Comparison of ENCODE assay signal across 8 cellular contexts in genomic region chr6:149317656-149318571, GRCh38. TPM values are rescaled to one million over a fixed set of nuclear protein-coding genes. Genes with fewer than 3 reads are reported as not detected.
DNase-seq lines count a peak whose midpoint lies in the region; ATAC-seq and TF ChIP-seq lines count a peak whose summit lies in the region.

Gene TAB2 (plus strand): TSS chr6:149317712. CDS start chr6:149369998, 52,286 bp downstream.

- CTCF ChIA-PET in CD4-positive, alpha-beta memory T cell (lab: Charles Lee; ENCODE audit: partially characterized antibody) = interaction anchor here (0.8 to 3.2 kb wide), 3 partner anchors 114 to 233 kb away, joined by 3 to 11 read pairs (median 9); no protein-coding TSS in a partner anchor

- peak within 1 kb of the TSS; percentile 79 to 91 for H3K4me3 ChIP-seq in CD4-positive, alpha-beta memory T cell (ENCODE audit: low read length in 2 of 2)
- peak within 1 kb of the TSS; percentile 94 for H3K4me3 ChIP-seq in WERI-Rb-1 (ENCODE audit: low read depth, low read length)
- peak within 1 kb of the TSS; percentile 96 to 97 (median 96) for H3K4me3 ChIP-seq in breast epithelium
- peak within 1 kb of the TSS; percentile 99 for H3K4me3 ChIP-seq in kidney epithelial cell (ENCODE audit: low read depth, low read length)

- TF ChIP-seq EP300 in Ishikawa (IDR thresholded peaks at IDR 0.05; ENCODE audit: borderline replicate concordance) = no peak

- H3K36me3 ChIP-seq in CD4-positive, alpha-beta memory T cell (ENCODE audit: insufficient read depth, low read length) = no peaks in the 10 kb centered on the region
- H3K36me3 ChIP-seq in WERI-Rb-1 = peaks cover 2% of the 10 kb centered on the region
- H3K36me3 ChIP-seq in breast epithelium = no peaks in the 10 kb centered on the region
- no peaks in the 10 kb centered on the region for H3K36me3 ChIP-seq in kidney epithelial cell (ENCODE audit: control insufficient read depth, insufficient read depth, low read length)

- H3K9me3 Mint-ChIP-seq in CD4-positive, alpha-beta memory T cell = no peaks in the 10 kb centered on the region

- TF ChIP-seq CTCF in WERI-Rb-1 (IDR thresholded peaks at IDR 0.05; ENCODE audit: low read depth, low read length) (no peak), breast epithelium (IDR thresholded peaks at IDR 0.05) (no peak), kidney epithelial cell (IDR thresholded peaks at IDR 0.05; ENCODE audit: insufficient read depth, low read length, poor library complexity, severe bottlenecking) (no peak)

- H3K4me1 Mint-ChIP-seq in CD4-positive, alpha-beta memory T cell = peaks cover 22 to 49% (median 33%) of the 10 kb centered on the region in 4 donors

- ATAC-seq in GM21447 (IDR thresholded peaks at IDR 0.05; ENCODE audit: unreplicated experiment) = peak; percentile 28

- H3K9me3 ChIP-seq in CD4-positive, alpha-beta memory T cell (ENCODE audit: control insufficient read depth in 1 of 2, low read length in 2 of 2) = no peaks in the 10 kb centered on the region
- H3K9me3 ChIP-seq in WERI-Rb-1 (ENCODE audit: severe bottlenecking) = no peaks in the 10 kb centered on the region
- no peaks in the 10 kb centered on the region for H3K9me3 ChIP-seq in breast epithelium

- DNase-seq in CD4-positive, alpha-beta memory T cell = peak; percentile 56 to 89 (median 64)
- DNase-seq in WERI-Rb-1 = peak; percentile 57
- DNase-seq in breast epithelium (ENCODE audit: low spot score in 2 of 2) = peak; percentile 32 to 53
- DNase-seq in kidney epithelial cell (ENCODE audit: low read depth) = no peak
- DNase-seq in stimulated activated CD4-positive, alpha-beta T cell treated with anti-CD3 and anti-CD28 coated beads, Interleukin-15, amount 100 ng/mL, for 48 hours (ENCODE audit: low read depth in 2 of 2) = peak; percentile 69 to 73
- DNase-seq in islet precursor cell = no peak

- H3K27me3 ChIP-seq in CD4-positive, alpha-beta memory T cell (ENCODE audit: insufficient read depth, low read length) = no peaks in the 10 kb centered on the region
- no peaks in the 10 kb centered on the region for H3K27me3 ChIP-seq in WERI-Rb-1 (ENCODE audit: insufficient read depth, low read depth, severe bottlenecking)
- no peaks in the 10 kb centered on the region for H3K27me3 ChIP-seq in breast epithelium
- H3K27me3 ChIP-seq in kidney epithelial cell (ENCODE audit: control insufficient read depth, insufficient read depth, low read length) = no peaks in the 10 kb centered on the region

- peaks cover 0 to 17% of the 10 kb centered on the region in 2 donors for H3K36me3 Mint-ChIP-seq in CD4-positive, alpha-beta memory T cell

- H3K4me1 ChIP-seq in CD4-positive, alpha-beta memory T cell (ENCODE audit: insufficient read depth, low read length) = peaks cover 42% of the 10 kb centered on the region
- H3K4me1 ChIP-seq in breast epithelium = peaks cover 0 to 8% of the 10 kb centered on the region in 2 donors

- H3K4me3 Mint-ChIP-seq in CD4-positive, alpha-beta memory T cell = peak within 1 kb of the TSS; percentile 88 to 97 (median 94)

- TF ChIP-seq POLR2A in breast epithelium (IDR thresholded peaks at IDR 0.05) = no peak

- no peaks in the 10 kb centered on the region for H3K27me3 Mint-ChIP-seq in CD4-positive, alpha-beta memory T cell

- H3K27ac ChIP-seq in CD4-positive, alpha-beta memory T cell (ENCODE audit: low read depth, low read length) = peak within 1 kb of the TSS; percentile 86
- H3K27ac ChIP-seq in WERI-Rb-1 (peak within 1 kb of the TSS; percentile 94), breast epithelium (peak within 1 kb of the TSS; percentile 99)

- TF ChIP-seq RAD21 in Ishikawa (IDR thresholded peaks at IDR 0.05; ENCODE audit: low read depth) = no peak

- H3K27ac Mint-ChIP-seq in CD4-positive, alpha-beta memory T cell = peak within 1 kb of the TSS; percentile 90 to 97 (median 95)

- POLR2A ChIA-PET in CD4-positive, alpha-beta memory T cell (lab: Charles Lee; ENCODE audit: partially characterized antibody) = interaction anchor here (0.6 to 4.1 kb wide), 40 partner anchors 7 to 286 kb away, joined by 3 to 29 read pairs (median 5); partner anchors contain the start of gene PPIL4

- intact Hi-C loops in CD4-positive, alpha-beta memory T cell (cut with micrococcal nuclease) = loop anchor here (1.0 to 10.0 kb wide), 9 partner anchors 47 to 236 kb away; partner anchors contain the start of gene PPIL4
- intact Hi-C loops in breast epithelium (cut with DNase I; ENCODE audit: low total_unique reads) = no loop called here

TF ChIP-seq in Ishikawa, 13 proteins besides CTCF, POLR2A, EP300 and RAD21:
- TF ChIP-seq MAX (IDR thresholded peaks at IDR 0.05) (0 out of 2 replicates have a peak, but pooled peaks have one; percentile 29), FOXM1 (IDR thresholded peaks at IDR 0.05; ENCODE audit: borderline replicate concordance, low read depth) (no peak)
TF ChIP-seq in Ishikawa: peak in this region for 1.

RNA-seq across cellular contexts. Expression of gene TAB2, which starts in this region (rescaled TPM):
- total RNA-seq in CD4-positive, alpha-beta memory T cell = 100 to 1,000 TPM; 108 to 116 TPM
- 10 to 100 TPM; 27.0 to 28.9 TPM for polyA plus RNA-seq in CD4-positive, alpha-beta memory T cell
- total RNA-seq in breast epithelium = 10 to 100 TPM; 63.3 to 91.0 (median 75.8) TPM
- total RNA-seq in kidney epithelial cell = 30.4 and 30.7 TPM in 2 replicates

Comparison
In these comparisons a context has a peak if more than half of its experiments do, and no peak if none do; other contexts are left out.
1. DNase-seq: peak in CD4-positive, alpha-beta memory T cell (5 of 5), WERI-Rb-1 (single experiment), breast epithelium (2 of 2) and stimulated activated CD4-positive, alpha-beta T cell treated with anti-CD3 and anti-CD28 coated beads, Interleukin-15, amount 100 ng/mL, for 48 hours (2 of 2); none in kidney epithelial cell (single experiment) and islet precursor cell (single experiment).
2. Peak in every context shown above with its lines, with median percentiles within 50 percentile points of each other: H3K27ac ChIP-seq and H3K4me3 ChIP-seq.